1 cellular context compared by ENCODE assay signal in genomic region chr4:105989411-105990242, GRCh38.
TF ChIP-seq lines count a peak whose summit lies in the region.

No MANE protein-coding gene starts in this region.

TF ChIP-seq in SK-N-SH treated with all-trans-retinoic acid at 6 μM for 48 hours, 23 proteins besides CTCF, POLR2A, EP300 and RAD21 (continued from another document):
- TF ChIP-seq TSHZ2 (CRISPR knock-in tag; IDR thresholded peaks at IDR 0.05) = no peak
- no peak for TF ChIP-seq CSRNP3 (CRISPR knock-in tag; IDR thresholded peaks at IDR 0.05)
- no peak for TF ChIP-seq PATZ1 (CRISPR knock-in tag; IDR thresholded peaks at IDR 0.05; ENCODE audit: borderline replicate concordance)
- TF ChIP-seq GLIS3 (CRISPR knock-in tag; IDR thresholded peaks at IDR 0.05) = no peak
- no peak for TF ChIP-seq CREB5 (CRISPR knock-in tag; IDR thresholded peaks at IDR 0.05; ENCODE audit: low read depth)
- no peak for TF ChIP-seq RARB (CRISPR knock-in tag; IDR thresholded peaks at IDR 0.05)
- no peak for TF ChIP-seq PPARA (CRISPR knock-in tag; IDR thresholded peaks at IDR 0.05; ENCODE audit: borderline replicate concordance)
- TF ChIP-seq TOX (CRISPR knock-in tag; IDR thresholded peaks at IDR 0.05; ENCODE audit: borderline replicate concordance) = no peak
- no peak for TF ChIP-seq SNAI2 (CRISPR knock-in tag; IDR thresholded peaks at IDR 0.05)
- no peak for TF ChIP-seq ZNF8 (CRISPR knock-in tag; IDR thresholded peaks at IDR 0.05)
